Comparison of ENCODE assay signal across 35 cellular contexts in the genomic region with DNA sequence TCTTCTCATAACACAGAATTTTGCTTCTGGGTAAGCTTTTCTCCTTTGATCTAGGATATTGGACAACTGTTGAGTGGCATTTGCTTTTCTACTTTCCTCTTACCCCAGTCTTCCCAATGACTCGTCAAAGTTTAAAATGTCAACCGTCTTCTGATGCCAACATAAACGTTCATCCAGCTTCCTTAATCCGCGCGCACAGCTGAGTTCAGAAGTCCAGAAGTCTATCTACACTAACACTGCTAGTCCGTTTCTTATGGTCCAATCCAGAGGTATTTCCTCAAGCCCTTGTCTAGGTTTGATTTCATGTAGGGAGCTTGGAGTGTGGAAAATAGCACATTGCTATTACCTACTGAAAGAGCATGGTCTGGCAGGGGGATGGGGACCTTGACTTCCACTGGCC.
"Had no signal": no experiment of that assay in that cellular context is flagged by ENCODE, and none has a peak within 500 bp of the region (broad histone marks: within the 10 kb centered on the region; RNA-seq: fewer than 3 reads in every experiment).

No MANE protein-coding gene starts in this region.

- H3K27ac Mint-ChIP-seq: activated CD4-positive, alpha-beta memory T cell treated with anti-CD3 and anti-CD28 coated beads for 36 hours; activated CD4-positive, alpha-beta T cell treated with anti-CD3 and anti-CD28 coated beads for 36 hours; activated CD4-positive, alpha-beta T cell treated with anti-CD3 and anti-CD28 coated beads, Interleukin-2, amount 10 ng/mL, durations not matched to agents 24 days and 14 days; activated CD8-positive, alpha-beta memory T cell treated with anti-CD3 and anti-CD28 coated beads, Interleukin-2, amount 10 ng/mL, durations not matched to agents 7 days and 5 days; activated CD8-positive, alpha-beta T cell treated with anti-CD3 and anti-CD28 coated beads, Interleukin-2, amount 10 ng/mL, durations not matched to agents 7 days and 5 days; activated naive CD4-positive, alpha-beta T cell treated with anti-CD3 and anti-CD28 coated beads for 36 hours; activated naive CD4-positive, alpha-beta T cell treated with anti-CD3 and anti-CD28 coated beads, Interleukin-2, amount 50 U/mL, for 24 hours; activated naive CD8-positive, alpha-beta T cell treated with anti-CD3 and anti-CD28 coated beads, Interleukin-2, amount 50 U/mL, for 24 hours; activated T-helper 1 cell treated with anti-CD3 and anti-CD28 coated beads, Interleukin-12 subunit alpha, Interleukin-12 subunit beta, Interleukin-2, Interleukin-4 antibody, amounts not matched to agents 30 ng/mL and 10 ng/mL and 1 ng/mL, durations not matched to agents 14 hours and 24 hours and 36 hours; activated T-helper 2 cell treated with anti-CD3 and anti-CD28 coated beads, Interferon-gamma antibody, Interleukin-2, Interleukin-4, amounts not matched to agents 10 μg/mL and 5 μg/mL and 100 μg/mL, durations not matched to agents 14 hours and 24 hours and 36 hours; T-cell; T-helper 1 cell treated with Interleukin-12 subunit alpha and Interleukin-12 subunit beta and Interleukin-4 antibody, amounts not matched to agents 30 μg/mL and 1 μg/mL, for 36 hours; T-helper 2 cell treated with Interferon-gamma antibody and Interleukin-4, amounts not matched to agents 5 μg/mL and 100 μg/mL, for 36 hours had no signal

- H3K27me3 Mint-ChIP-seq: activated CD4-positive, alpha-beta memory T cell treated with anti-CD3 and anti-CD28 coated beads for 36 hours; activated CD4-positive, alpha-beta T cell treated with anti-CD3 and anti-CD28 coated beads for 36 hours; activated CD4-positive, alpha-beta T cell treated with anti-CD3 and anti-CD28 coated beads, Interleukin-2, amount 10 ng/mL, durations not matched to agents 24 days and 14 days; activated CD8-positive, alpha-beta memory T cell treated with anti-CD3 and anti-CD28 coated beads, Interleukin-2, amount 10 ng/mL, durations not matched to agents 7 days and 5 days; activated naive CD4-positive, alpha-beta T cell treated with anti-CD3 and anti-CD28 coated beads, Interleukin-2, amount 50 U/mL, for 24 hours; activated naive CD8-positive, alpha-beta T cell treated with anti-CD3 and anti-CD28 coated beads for 36 hours; activated naive CD8-positive, alpha-beta T cell treated with anti-CD3 and anti-CD28 coated beads, Interleukin-2, amount 50 U/mL, for 24 hours; T-cell had no signal

- DNase-seq: activated CD4-positive, alpha-beta memory T cell treated with anti-CD3 and anti-CD28 coated beads for 36 hours; activated CD4-positive, alpha-beta T cell treated with anti-CD3 and anti-CD28 coated beads for 36 hours; activated CD4-positive, alpha-beta T cell treated with anti-CD3 and anti-CD28 coated beads, Interleukin-2, amount 10 ng/mL, durations not matched to agents 24 days and 14 days; activated CD4-positive, CD25-positive, alpha-beta regulatory T cell; activated CD4-positive, CD25-positive, alpha-beta regulatory T cell treated with anti-CD3 and anti-CD28 coated beads, Interleukin-2, amount 50 U/mL, for 72 hours; activated CD8-positive, alpha-beta memory T cell treated with anti-CD3 and anti-CD28 coated beads, Interleukin-2, amount 10 ng/mL, durations not matched to agents 7 days and 5 days; activated CD8-positive, alpha-beta memory T cell treated with anti-CD3 and anti-CD28 coated beads, Interleukin-2, amount 50 U/mL, for 4 hours; activated CD8-positive, alpha-beta T cell treated with anti-CD3 and anti-CD28 coated beads, Interleukin-2, amount 10 ng/mL, durations not matched to agents 7 days and 5 days; activated effector memory CD4-positive, alpha-beta T cell treated with anti-CD3 and anti-CD28 coated beads, Interleukin-2, amount 50 U/mL, for 16 hours; activated naive CD4-positive, alpha-beta T cell treated with anti-CD3 and anti-CD28 coated beads for 36 hours; activated naive CD8-positive, alpha-beta T cell treated with anti-CD3 and anti-CD28 coated beads for 36 hours; activated naive CD8-positive, alpha-beta T cell treated with anti-CD3 and anti-CD28 coated beads, Interleukin-2, amount 50 U/mL, for 24 hours; activated T-cell treated with anti-CD3 and anti-CD28 coated beads, Interleukin-2, amount 50 U/mL, for 1 hour; activated T-cell treated with anti-CD3 and anti-CD28 coated beads, Interleukin-2, amount 50 U/mL, for 48 hours; adrenal gland; amygdala; aorta; body of pancreas; caudate nucleus; cortex of kidney; effector CD8-positive, alpha-beta T cell; foreskin fibroblast; glutamatergic neuron; heart left ventricle; T-cell; T1000 had no signal

- H3K9me3 Mint-ChIP-seq: activated CD4-positive, alpha-beta memory T cell treated with anti-CD3 and anti-CD28 coated beads for 36 hours; activated CD4-positive, alpha-beta T cell treated with anti-CD3 and anti-CD28 coated beads, Interleukin-2, amount 10 ng/mL, durations not matched to agents 24 days and 14 days; activated naive CD4-positive, alpha-beta T cell treated with anti-CD3 and anti-CD28 coated beads for 36 hours; activated naive CD4-positive, alpha-beta T cell treated with anti-CD3 and anti-CD28 coated beads, Interleukin-2, amount 50 U/mL, for 24 hours; activated naive CD8-positive, alpha-beta T cell treated with anti-CD3 and anti-CD28 coated beads, Interleukin-2, amount 50 U/mL, for 24 hours; activated T-helper 1 cell treated with anti-CD3 and anti-CD28 coated beads, Interleukin-12 subunit alpha, Interleukin-12 subunit beta, Interleukin-2, Interleukin-4 antibody, amounts not matched to agents 30 ng/mL and 10 ng/mL and 1 ng/mL, durations not matched to agents 14 hours and 24 hours and 36 hours; activated T-helper 2 cell treated with anti-CD3 and anti-CD28 coated beads, Interferon-gamma antibody, Interleukin-2, Interleukin-4, amounts not matched to agents 10 μg/mL and 5 μg/mL and 100 μg/mL, durations not matched to agents 14 hours and 24 hours and 36 hours; T-cell; T-helper 1 cell treated with Interleukin-12 subunit alpha and Interleukin-12 subunit beta and Interleukin-4 antibody, amounts not matched to agents 30 μg/mL and 1 μg/mL, for 36 hours; T-helper 2 cell treated with Interferon-gamma antibody and Interleukin-4, amounts not matched to agents 5 μg/mL and 100 μg/mL, for 36 hours had no signal

- H3K36me3 ChIP-seq: adrenal gland had no signal

- H3K27ac ChIP-seq: adrenal gland, body of pancreas, heart left ventricle had no signal

- FAIRE-seq: colon, endometrium, frontal cortex had no signal

- H3K27me3 ChIP-seq: adrenal gland, body of pancreas, heart left ventricle had no signal

- H3K4me3 ChIP-seq: adrenal gland, body of pancreas, heart left ventricle had no signal

- H3K9me3 ChIP-seq: adrenal gland, body of pancreas had no signal

- H3K4me3 Mint-ChIP-seq: activated CD4-positive, alpha-beta memory T cell treated with anti-CD3 and anti-CD28 coated beads for 36 hours; activated CD4-positive, alpha-beta T cell treated with anti-CD3 and anti-CD28 coated beads for 36 hours; activated CD4-positive, alpha-beta T cell treated with anti-CD3 and anti-CD28 coated beads, Interleukin-2, amount 10 ng/mL, durations not matched to agents 24 days and 14 days; activated CD8-positive, alpha-beta memory T cell treated with anti-CD3 and anti-CD28 coated beads, Interleukin-2, amount 10 ng/mL, durations not matched to agents 7 days and 5 days; activated CD8-positive, alpha-beta T cell treated with anti-CD3 and anti-CD28 coated beads, Interleukin-2, amount 10 ng/mL, durations not matched to agents 7 days and 5 days; activated naive CD4-positive, alpha-beta T cell treated with anti-CD3 and anti-CD28 coated beads for 36 hours; activated naive CD4-positive, alpha-beta T cell treated with anti-CD3 and anti-CD28 coated beads, Interleukin-2, amount 50 U/mL, for 24 hours; activated naive CD8-positive, alpha-beta T cell treated with anti-CD3 and anti-CD28 coated beads for 36 hours; activated naive CD8-positive, alpha-beta T cell treated with anti-CD3 and anti-CD28 coated beads, Interleukin-2, amount 50 U/mL, for 24 hours; activated T-helper 1 cell treated with anti-CD3 and anti-CD28 coated beads, Interleukin-12 subunit alpha, Interleukin-12 subunit beta, Interleukin-2, Interleukin-4 antibody, amounts not matched to agents 30 ng/mL and 10 ng/mL and 1 ng/mL, durations not matched to agents 14 hours and 24 hours and 36 hours; T-cell; T-helper 1 cell treated with Interleukin-12 subunit alpha and Interleukin-12 subunit beta and Interleukin-4 antibody, amounts not matched to agents 30 μg/mL and 1 μg/mL, for 36 hours; T-helper 2 cell treated with Interferon-gamma antibody and Interleukin-4, amounts not matched to agents 5 μg/mL and 100 μg/mL, for 36 hours had no signal

- ATAC-seq: activated CD4-positive, alpha-beta T cell treated with anti-CD3 and anti-CD28 coated beads for 36 hours; activated CD8-positive, alpha-beta memory T cell treated with anti-CD3 and anti-CD28 coated beads, Interleukin-2, amount 10 ng/mL, durations not matched to agents 7 days and 5 days; activated CD8-positive, alpha-beta T cell treated with anti-CD3 and anti-CD28 coated beads, Interleukin-2, amount 10 ng/mL, durations not matched to agents 7 days and 5 days; activated naive CD8-positive, alpha-beta T cell treated with anti-CD3 and anti-CD28 coated beads, Interleukin-2, amount 50 U/mL, for 24 hours; body of pancreas; esophagus mucosa; heart left ventricle; T-cell had no signal

- H3K4me1 ChIP-seq: body of pancreas had no signal
